Comparison of ENCODE assay signal across 2 cellular contexts in the genomic region with DNA sequence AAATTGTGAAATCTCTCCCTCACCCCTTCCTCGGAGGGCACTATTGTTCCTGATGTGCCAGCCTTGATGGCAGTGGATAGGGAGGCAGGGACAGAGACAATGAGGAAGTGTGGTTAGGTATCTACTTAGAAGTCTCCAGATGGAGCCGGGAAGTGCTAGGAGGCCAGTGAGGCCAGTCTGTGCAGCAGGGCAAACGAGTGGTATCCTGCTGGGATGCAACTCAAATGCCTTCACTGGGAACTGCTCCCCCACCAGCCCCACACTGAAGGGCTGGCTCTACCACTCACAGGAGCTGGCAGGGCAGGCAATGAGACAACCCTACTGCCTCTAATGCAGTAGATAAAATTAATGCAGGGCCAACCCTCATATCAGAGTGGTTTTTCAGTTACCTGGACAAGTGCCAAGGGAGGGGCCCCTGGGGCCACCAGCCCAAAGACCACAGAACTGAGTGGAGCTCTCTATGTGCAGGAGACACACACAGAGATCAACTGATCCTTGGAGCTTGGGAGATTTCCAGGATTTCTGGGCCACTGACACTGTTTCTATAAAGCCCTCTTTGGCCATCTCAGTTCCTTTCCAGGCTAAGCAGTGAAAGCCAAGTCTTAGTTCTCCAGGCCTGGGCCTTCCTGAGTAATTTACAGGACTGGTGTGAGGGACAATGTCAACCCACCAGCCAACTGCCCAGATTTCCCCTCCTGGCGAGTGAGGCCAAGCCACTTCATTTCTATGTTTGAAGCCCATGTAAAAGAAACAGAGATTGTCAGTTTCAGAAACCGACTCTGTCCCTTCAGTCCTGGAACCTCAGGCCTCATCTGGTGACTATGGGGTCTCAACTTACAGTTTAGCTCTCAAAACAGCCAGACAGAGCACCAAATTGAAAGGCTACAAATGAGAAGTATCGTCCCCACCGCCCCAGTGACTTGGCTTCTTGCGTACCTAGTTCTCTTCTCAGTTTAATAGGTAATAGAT.
TF ChIP-seq lines count a peak whose summit lies in the region.

No MANE protein-coding gene starts in this region.

TF ChIP-seq in IMR-90, 13 proteins besides CTCF, POLR2A, EP300 and RAD21:
- TF ChIP-seq MAFK (IDR thresholded peaks at IDR 0.05; ENCODE audit: low read depth, low read length) (no peak), RFX5 (IDR thresholded peaks at IDR 0.05; ENCODE audit: low read depth, low read length) (no peak), FOS (IDR thresholded peaks at IDR 0.05; ENCODE audit: low read depth, low read length) (no peak), USF2 (IDR thresholded peaks at IDR 0.05; ENCODE audit: low read depth, low read length) (no peak), MAZ (IDR thresholded peaks at IDR 0.05; ENCODE audit: borderline replicate concordance, low read depth, low read length) (no peak), RCOR1 (IDR thresholded peaks at IDR 0.05; ENCODE audit: insufficient replicate concordance, low read length) (no peak), NFE2L2 (IDR thresholded peaks at IDR 0.05; ENCODE audit: low read depth, low read length) (no peak), SMC3 (IDR thresholded peaks at IDR 0.05; ENCODE audit: low read depth, low read length) (no peak), BHLHE40 (IDR thresholded peaks at IDR 0.05; ENCODE audit: low read depth, low read length) (no peak), CEBPB (IDR thresholded peaks at IDR 0.05; ENCODE audit: low read depth, low read length) (no peak), MXI1 (IDR thresholded peaks at IDR 0.05; ENCODE audit: borderline replicate concordance, low read depth, low read length) (no peak), CHD1 (IDR thresholded peaks at IDR 0.05; ENCODE audit: low read depth, low read length) (no peak)
- TF ChIP-seq, protein P1, sequence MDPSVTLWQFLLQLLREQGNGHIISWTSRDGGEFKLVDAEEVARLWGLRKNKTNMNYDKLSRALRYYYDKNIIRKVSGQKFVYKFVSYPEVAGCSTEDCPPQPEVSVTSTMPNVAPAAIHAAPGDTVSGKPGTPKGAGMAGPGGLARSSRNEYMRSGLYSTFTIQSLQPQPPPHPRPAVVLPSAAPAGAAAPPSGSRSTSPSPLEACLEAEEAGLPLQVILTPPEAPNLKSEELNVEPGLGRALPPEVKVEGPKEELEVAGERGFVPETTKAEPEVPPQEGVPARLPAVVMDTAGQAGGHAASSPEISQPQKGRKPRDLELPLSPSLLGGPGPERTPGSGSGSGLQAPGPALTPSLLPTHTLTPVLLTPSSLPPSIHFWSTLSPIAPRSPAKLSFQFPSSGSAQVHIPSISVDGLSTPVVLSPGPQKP (IDR thresholded peaks at IDR 0.05; ENCODE audit: borderline replicate concordance, low read depth, low read length), result no peak

TF ChIP-seq in WTC11, 78 proteins besides CTCF, POLR2A, EP300 and RAD21:
- no peak for TF ChIP-seq NR2C2 (CRISPR knock-in tag; IDR thresholded peaks at IDR 0.05)
- TF ChIP-seq, protein P2, sequence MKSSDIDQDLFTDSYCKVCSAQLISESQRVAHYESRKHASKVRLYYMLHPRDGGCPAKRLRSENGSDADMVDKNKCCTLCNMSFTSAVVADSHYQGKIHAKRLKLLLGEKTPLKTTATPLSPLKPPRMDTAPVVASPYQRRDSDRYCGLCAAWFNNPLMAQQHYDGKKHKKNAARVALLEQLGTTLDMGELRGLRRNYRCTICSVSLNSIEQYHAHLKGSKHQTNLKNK (CRISPR knock-in tag; IDR thresholded peaks at IDR 0.05), result peak; percentile 58; the same call in 1 of the 2 replicates
